Comparison of ENCODE assay signal across 12 cellular contexts in genomic region chr1:224387302-224387912, GRCh38. TPM values are rescaled to one million over a fixed set of nuclear protein-coding genes. Genes with fewer than 3 reads are reported as not detected.
A peak's percentile ranks its signal among the peaks of the same experiment; 100 is the strongest.
DNase-seq lines count a peak whose midpoint lies in the region; ATAC-seq and TF ChIP-seq lines count a peak whose summit lies in the region.
"Had no signal": no experiment of that assay in that cellular context is flagged by ENCODE, and none has a peak within 500 bp of the region (broad histone marks: within the 10 kb centered on the region; RNA-seq: fewer than 3 reads in every experiment).

No MANE protein-coding gene starts in this region.

- H3K27me3 ChIP-seq in PC-3 (ENCODE audit: low read length) (no peaks in the 10 kb centered on the region), smooth muscle cell (ENCODE audit: low read depth) (no peaks in the 10 kb centered on the region)

- no TSS peak for BruUV-seq in PC-3 (replicated peaks; lab: Mats Ljungman, UMichigan)

- no peaks in the 10 kb centered on the region for H3K79me2 ChIP-seq in PC-3 (ENCODE audit: low read length)
- H3K79me2 ChIP-seq in smooth muscle cell (ENCODE audit: low read depth), result no peaks in the 10 kb centered on the region

- POLR2A ChIA-PET in PC-3 (lab: Charles Lee; ENCODE audit: unreplicated experiment), result interaction anchor here (0.6 kb wide), 1 partner anchor 22 kb away, joined by 4 read pairs; no protein-coding TSS in a partner anchor

- H3K4me3 ChIP-seq in PC-3 (ENCODE audit: low read length), result no peak overlapping the region
- no peak overlapping the region for H3K4me3 ChIP-seq in smooth muscle cell

- intact Hi-C loops in PC-3 (cut with micrococcal nuclease), result no loop called here

- peaks cover 3 to 16% of the 10 kb centered on the region in 2 donors for H3K36me3 Mint-ChIP-seq in activated T-cell treated with anti-CD3 and anti-CD28 coated beads, Interleukin-2, amount 50 U/mL, for 72 hours (ENCODE audit: insufficient read depth in 2 of 2)
- H3K36me3 Mint-ChIP-seq in central memory CD8-positive, alpha-beta T cell (ENCODE audit: insufficient read depth), result peaks cover 51% of the 10 kb centered on the region

- no peak overlapping the region for H3K9ac ChIP-seq in PC-3 (ENCODE audit: low read length)
- peak overlapping the region; percentile 41 for H3K9ac ChIP-seq in smooth muscle cell (ENCODE audit: low read depth)

- peaks cover 59% of the 10 kb centered on the region for H3K36me3 ChIP-seq in PC-3 (ENCODE audit: low read depth, low read length)
- peaks cover 27% of the 10 kb centered on the region for H3K36me3 ChIP-seq in smooth muscle cell (ENCODE audit: low read depth)

- H2AFZ ChIP-seq in PC-3 (ENCODE audit: low read length) (no peak overlapping the region), smooth muscle cell (ENCODE audit: low read depth) (no peak overlapping the region)

- no peak for TF ChIP-seq CTCF in PC-3 (conservative IDR thresholded peaks at IDR 0.05; ENCODE audit: low read depth, low read length)
- no peak for TF ChIP-seq CTCF in smooth muscle cell (IDR thresholded peaks at IDR 0.05; ENCODE audit: borderline replicate concordance, insufficient read depth, poor library complexity, severe bottlenecking)

- no peaks in the 10 kb centered on the region for H4K20me1 ChIP-seq in PC-3 (ENCODE audit: low read length)
- H4K20me1 ChIP-seq in smooth muscle cell (ENCODE audit: low read depth), result peaks cover 36% of the 10 kb centered on the region

- H3K4me3 Mint-ChIP-seq in activated T-cell treated with anti-CD3 and anti-CD28 coated beads, Interleukin-2, amount 50 U/mL, for 72 hours, result peak overlapping the region in 1 of 2 donors; percentile 27
- H3K4me3 Mint-ChIP-seq in central memory CD8-positive, alpha-beta T cell, result no peak overlapping the region

- peak overlapping the region; percentile 65 for H3K27ac Mint-ChIP-seq in activated T-cell treated with anti-CD3 and anti-CD28 coated beads, Interleukin-2, amount 50 U/mL, for 72 hours
- peak overlapping the region; percentile 77 for H3K27ac Mint-ChIP-seq in central memory CD8-positive, alpha-beta T cell (ENCODE audit: low read depth)

- no peaks in the 10 kb centered on the region for H3K4me1 ChIP-seq in PC-3 (ENCODE audit: insufficient read depth, low read length)
- H3K4me1 ChIP-seq in smooth muscle cell (ENCODE audit: low read depth), result no peaks in the 10 kb centered on the region

- H3K4me1 Mint-ChIP-seq in activated T-cell treated with anti-CD3 and anti-CD28 coated beads, Interleukin-2, amount 50 U/mL, for 72 hours (ENCODE audit: low read depth), result peaks cover 37% of the 10 kb centered on the region
- H3K4me1 Mint-ChIP-seq in central memory CD8-positive, alpha-beta T cell, result peaks cover 13% of the 10 kb centered on the region

- H3K9me3 ChIP-seq in PC-3 (ENCODE audit: low read length) (no peaks in the 10 kb centered on the region), smooth muscle cell (replicated peaks; ENCODE audit: low read depth) (no peaks in the 10 kb centered on the region)

- H3F3A ChIP-seq in PC-3 (ENCODE audit: low read length, unreplicated experiment) (no peaks in the 10 kb centered on the region), smooth muscle cell (ENCODE audit: low read depth) (peaks cover 22% of the 10 kb centered on the region)

- H3K4me2 ChIP-seq in PC-3 (ENCODE audit: low read length) (no peak overlapping the region), smooth muscle cell (no peak overlapping the region)

- ATAC-seq in activated T-cell treated with anti-CD3 and anti-CD28 coated beads, Interleukin-2, amount 50 U/mL, for 72 hours (replicated peaks in 1 of 2), result peak; percentile 71 to 79
- ATAC-seq in PC-3 (peak; percentile 72), GM18519 (IDR thresholded peaks at IDR 0.05; ENCODE audit: low FRiP score, unreplicated experiment) (no peak)
- peak; percentile 80 for ATAC-seq in central memory CD8-positive, alpha-beta T cell (replicated peaks; ENCODE audit: extremely low read depth, poor library complexity, severe bottlenecking)

- H3K9me3 Mint-ChIP-seq in activated T-cell treated with anti-CD3 and anti-CD28 coated beads, Interleukin-2, amount 50 U/mL, for 72 hours, result no peaks in the 10 kb centered on the region
- H3K9me3 Mint-ChIP-seq in central memory CD8-positive, alpha-beta T cell, result no peaks in the 10 kb centered on the region

- no peak for DNase-seq in activated T-cell treated with anti-CD3 and anti-CD28 coated beads, Interleukin-2, amount 50 U/mL, for 72 hours
- DNase-seq in activated T-cell treated with anti-CD3 and anti-CD28 coated beads, Interleukin-2, amount 50 U/mL, for 1 hour, result no peak
- DNase-seq in PC-3, result no peak
- DNase-seq in central memory CD8-positive, alpha-beta T cell (ENCODE audit: low spot score in 2 of 2), result no peak
- DNase-seq in smooth muscle cell (lab: John Stamatoyannopoulos, UW; ENCODE audit: unreplicated experiment), result no peak
- no peak for DNase-seq in G401 (ENCODE audit: low spot score)
- DNase-seq in NCI-H748 (lab: John Stamatoyannopoulos, UW; ENCODE audit: unreplicated experiment), result no peak
- DNase-seq: activated CD4-positive, alpha-beta T cell treated with anti-CD3 and anti-CD28 coated beads for 1 hour; NCI-H2029 treated with DMSO at 0.1 percent for 48 hours; NK-92 treated with Interleukin-12 subunit alpha and Interleukin-12 subunit beta, amount 100 ng/mL, for 24 hours; stimulated activated CD4-positive, alpha-beta T cell treated with anti-CD3 and anti-CD28 coated beads, Interleukin-2, amount 100 ng/mL, for 48 hours had no signal

- CTCF ChIA-PET in PC-3 (lab: Charles Lee), result no interaction called here

- no peaks in the 10 kb centered on the region for H3K9me2 ChIP-seq in PC-3 (replicated peaks; ENCODE audit: low read length)

- H3K27ac ChIP-seq in PC-3 (ENCODE audit: low read length) (no peak overlapping the region), smooth muscle cell (ENCODE audit: low read depth) (peak overlapping the region; percentile 72)

- in situ Hi-C loops in G401 (cut with HindIII; ENCODE audit: low sequenced_read_pairs), result no loop called here

- WGBS in smooth muscle cell (ENCODE audit: low lambda C conversion rate), result 70% methylated on average over 6 of the region's 6 CpGs

- no peaks in the 10 kb centered on the region for H3K27me3 Mint-ChIP-seq in activated T-cell treated with anti-CD3 and anti-CD28 coated beads, Interleukin-2, amount 50 U/mL, for 72 hours (ENCODE audit: low read depth)
- H3K27me3 Mint-ChIP-seq in central memory CD8-positive, alpha-beta T cell, result no peaks in the 10 kb centered on the region

RNA-seq across cellular contexts. Expression of gene CNIH4, which starts 30.7 kb away (rescaled TPM):
- total RNA-seq in activated T-cell treated with anti-CD3 and anti-CD28 coated beads, Interleukin-2, amount 50 U/mL, for 72 hours, result 10 to 100 TPM; 50.3 to 55.3 TPM
- total RNA-seq in PC-3 (2014; rRNA removed) (49.2 and 89.9 TPM in 2 replicates), smooth muscle cell (61.4 and 69.5 TPM in 2 replicates)
- polyA plus RNA-seq in smooth muscle cell, result 121 and 125 TPM in 2 replicates
- 110 and 140 TPM in 2 replicates for total RNA-seq in G401 (2014; rRNA removed; shearing (Covaris generic))

RNA-seq across cellular contexts. Expression of gene WDR26, which starts 47.2 kb away (rescaled TPM):
- total RNA-seq in activated T-cell treated with anti-CD3 and anti-CD28 coated beads, Interleukin-2, amount 50 U/mL, for 72 hours, result 10 to 100 TPM; 82.2 to 92.2 TPM
- total RNA-seq in PC-3 (2014; rRNA removed) (40.7 and 45.2 TPM in 2 replicates), smooth muscle cell (79.5 and 81.4 TPM in 2 replicates)
- polyA plus RNA-seq in smooth muscle cell, result 8.6 and 12.0 TPM in 2 replicates
- 30.5 and 43.8 TPM in 2 replicates for total RNA-seq in G401 (2014; rRNA removed; shearing (Covaris generic))

RNA-seq across cellular contexts. Expression of gene NVL, which starts 57.4 kb away (rescaled TPM):
- 10 to 100 TPM; 39.0 to 51.7 TPM for total RNA-seq in activated T-cell treated with anti-CD3 and anti-CD28 coated beads, Interleukin-2, amount 50 U/mL, for 72 hours
- total RNA-seq in PC-3 (2014; rRNA removed), result 26.6 and 37.1 TPM in 2 replicates
- total RNA-seq in smooth muscle cell, result 22.1 and 35.4 TPM in 2 replicates
- 17.3 and 18.4 TPM in 2 replicates for polyA plus RNA-seq in smooth muscle cell
- 81.5 and 102 TPM in 2 replicates for total RNA-seq in G401 (2014; rRNA removed; shearing (Covaris generic))
